ENCODE assay signal across 8 cellular contexts in genomic region chr1:109619655-109620395, GRCh38. TPM values are rescaled to one million over a fixed set of nuclear protein-coding genes. Genes with fewer than 3 reads are reported as not detected.
DNase-seq lines count a peak whose midpoint lies in the region; ATAC-seq and TF ChIP-seq lines count a peak whose summit lies in the region.

Gene AMPD2, plus strand, starts transcription at chr1:109619837. Its CDS starts 1,339 bp downstream, at chr1:109621176.

- peaks cover 29 to 40% (median 35%) of the 10 kb centered on the region in 11 experiments; a peak in 21 of 22 replicates for H4K20me1 ChIP-seq in BLaER1 treated with 17β-estradiol and CSF1 and Interleukin-3, amounts not matched to agents 10 nM and 100 nM
- 0 out of 2 replicates have a peak, but pooled peaks cover 5% of the 10 kb centered on the region for H4K20me1 ChIP-seq in OCI-LY7 (ENCODE audit: insufficient read depth, low read length)

- peak in 2 of 4 donors; percentile 12 to 59 for TF ChIP-seq POLR2A in esophagus squamous epithelium (IDR thresholded peaks at IDR 0.05)

- peaks cover 69% of the 10 kb centered on the region for H3K4me1 Mint-ChIP-seq in activated T-cell treated with anti-CD3 and anti-CD28 coated beads, Interleukin-2, amount 50 U/mL, for 4 hours (ENCODE audit: low read depth)
- peaks cover 46 to 74% (median 67%) of the 10 kb centered on the region in 7 donors for H3K4me1 Mint-ChIP-seq in naive thymus-derived CD4-positive, alpha-beta T cell

- POLR2A ChIA-PET in OCI-LY7 (lab: Charles Lee): interaction anchor here (0.7 to 2.3 kb wide), 6 partner anchors 15 to 406 kb away, joined by 3 to 14 read pairs (median 4); partner anchors contain the start of gene GNAI3
- POLR2A ChIA-PET in naive thymus-derived CD4-positive, alpha-beta T cell (lab: Charles Lee): interaction anchor here (0.6 to 3.4 kb wide), 7 partner anchors 10 to 530 kb away, joined by 3 to 52 read pairs (median 4); partner anchors contain the start of genes ATXN7L2 and GNAI3

- peak within 1 kb of the TSS; percentile 87 to 100 (median 97) for H3K4me2 ChIP-seq in BLaER1 treated with 17β-estradiol and CSF1 and Interleukin-3, amounts not matched to agents 10 nM and 100 nM
- H3K4me2 ChIP-seq in OCI-LY7 (ENCODE audit: low read length): peak within 1 kb of the TSS; percentile 97

- peaks cover 70 to 82% (median 80%) of the 10 kb centered on the region in 10 experiments for H3K4me1 ChIP-seq in BLaER1 treated with 17β-estradiol and CSF1 and Interleukin-3, amounts not matched to agents 10 nM and 100 nM
- H3K4me1 ChIP-seq in OCI-LY7 (ENCODE audit: insufficient read depth, low read length, poor library complexity, severe bottlenecking): peaks cover 60% of the 10 kb centered on the region
- peaks cover 33 to 78% (median 34%) of the 10 kb centered on the region in 3 donors for H3K4me1 ChIP-seq in esophagus squamous epithelium
- peaks cover 14 to 42% of the 10 kb centered on the region in 2 donors for H3K4me1 ChIP-seq in naive thymus-derived CD4-positive, alpha-beta T cell (ENCODE audit: control insufficient read depth in 2 of 2, insufficient read depth in 2 of 2, low read length in 2 of 2)

- intact Hi-C loops in OCI-LY7 (cut with micrococcal nuclease; ENCODE audit: unreplicated experiment): loop anchor here (2.0 to 5.0 kb wide), 2 partner anchors 73 to 128 kb away; partner anchors contain the start of gene CYB561D1
- intact Hi-C loops in esophagus squamous epithelium (cut with DNase I): no loop called here
- intact Hi-C loops in naive thymus-derived CD4-positive, alpha-beta T cell (cut with micrococcal nuclease): loop anchor here (1.0 to 5.0 kb wide), 10 partner anchors 47 to 407 kb away; partner anchors contain the start of genes PSMA5 (in 2 of the 2), AHCYL1 (in 1 of the 2), ATXN7L2 (in 1 of the 2) and CSF1 (in 1 of the 2)

- H3K9me3 Mint-ChIP-seq in activated T-cell treated with anti-CD3 and anti-CD28 coated beads, Interleukin-2, amount 50 U/mL, for 4 hours: no peaks in the 10 kb centered on the region
- no peaks in the 10 kb centered on the region for H3K9me3 Mint-ChIP-seq in naive thymus-derived CD4-positive, alpha-beta T cell

- peak within 1 kb of the TSS; percentile 83 to 95 (median 89) for H3K4me3 ChIP-seq in BLaER1 treated with 17β-estradiol and CSF1 and Interleukin-3, amounts not matched to agents 10 nM and 100 nM
- H3K4me3 ChIP-seq in OCI-LY7 (ENCODE audit: low read depth, low read length, poor library complexity, severe bottlenecking) (peak within 1 kb of the TSS; percentile 92), esophagus squamous epithelium (peak within 1 kb of the TSS; percentile 52 to 86 (median 63))
- peak within 1 kb of the TSS; percentile 78 for H3K4me3 ChIP-seq in naive thymus-derived CD4-positive, alpha-beta T cell (ENCODE audit: low read length)

- peak within 1 kb of the TSS; percentile 60 for H2AFZ ChIP-seq in OCI-LY7 (ENCODE audit: low read length)

- peaks cover 4% of the 10 kb centered on the region for H3K36me3 Mint-ChIP-seq in activated T-cell treated with anti-CD3 and anti-CD28 coated beads, Interleukin-2, amount 50 U/mL, for 4 hours (ENCODE audit: insufficient read depth)
- peaks cover 0 to 4% (median 0%) of the 10 kb centered on the region in 5 donors for H3K36me3 Mint-ChIP-seq in naive thymus-derived CD4-positive, alpha-beta T cell

- H3K9ac ChIP-seq in BLaER1 treated with 17β-estradiol and CSF1 and Interleukin-3, amounts not matched to agents 10 nM and 100 nM: peak within 1 kb of the TSS; percentile 84 to 94 (median 90)

- peak within 1 kb of the TSS; percentile 83 to 96 (median 91) for H3K27ac ChIP-seq in BLaER1 treated with 17β-estradiol and CSF1 and Interleukin-3, amounts not matched to agents 10 nM and 100 nM
- H3K27ac ChIP-seq in OCI-LY7 (ENCODE audit: low read depth, low read length, poor library complexity, severe bottlenecking) (peak within 1 kb of the TSS; percentile 53), esophagus squamous epithelium (peak within 1 kb of the TSS; percentile 78 to 86 (median 83))
- H3K27ac ChIP-seq in naive thymus-derived CD4-positive, alpha-beta T cell (ENCODE audit: low read depth, low read length): peak within 1 kb of the TSS; percentile 90

- H3K9me2 ChIP-seq in OCI-LY7 (ENCODE audit: insufficient read depth, low read length): no peaks in the 10 kb centered on the region

- DNase-seq in GM19238 (ENCODE audit: insufficient read length, low spot score) (peak; percentile 79), OCI-LY7 (ENCODE audit: low spot score) (peak; percentile 85), esophagus squamous epithelium (lab: John Stamatoyannopoulos, UW) (no peak)
- peak; percentile 66 for DNase-seq in activated T-cell treated with anti-CD3 and anti-CD28 coated beads, Interleukin-2, amount 50 U/mL, for 4 hours
- DNase-seq in naive thymus-derived CD4-positive, alpha-beta T cell: peak; percentile 41 to 85 (median 67)
- DNase-seq in stimulated activated naive CD4-positive, alpha-beta T cell (lab: John Stamatoyannopoulos, UW): peak; percentile 34 to 65 (median 59)

- no peaks in the 10 kb centered on the region for H3K27me3 ChIP-seq in BLaER1 treated with 17β-estradiol and CSF1 and Interleukin-3, amounts not matched to agents 10 nM and 100 nM
- no peaks in the 10 kb centered on the region for H3K27me3 ChIP-seq in esophagus squamous epithelium
- H3K27me3 ChIP-seq in naive thymus-derived CD4-positive, alpha-beta T cell (ENCODE audit: control insufficient read depth in 2 of 2, insufficient read depth in 2 of 2, low read length in 2 of 2): no peaks in the 10 kb centered on the region

- peak within 1 kb of the TSS; percentile 92 to 98 (median 96) for H3K27ac Mint-ChIP-seq in naive thymus-derived CD4-positive, alpha-beta T cell

- no peaks in the 10 kb centered on the region for H3K27me3 Mint-ChIP-seq in activated T-cell treated with anti-CD3 and anti-CD28 coated beads, Interleukin-2, amount 50 U/mL, for 4 hours (ENCODE audit: low read depth)
- H3K27me3 Mint-ChIP-seq in naive thymus-derived CD4-positive, alpha-beta T cell: no peaks in the 10 kb centered on the region

- CTCF ChIA-PET in OCI-LY7 (lab: Charles Lee; ENCODE audit: unreplicated experiment): interaction anchor here (1.1 to 1.6 kb wide), 2 partner anchors 20 to 21 kb away, joined by 3 to 5 read pairs; no protein-coding TSS in a partner anchor
- CTCF ChIA-PET in naive thymus-derived CD4-positive, alpha-beta T cell (lab: Charles Lee): interaction anchor here (0.6 to 1.6 kb wide), 7 partner anchors 11 to 364 kb away, joined by 3 to 9 read pairs (median 3); partner anchors contain the start of genes AHCYL1, CYB561D1 and GNAI3

- peaks cover 35% of the 10 kb centered on the region for H3K79me2 ChIP-seq in OCI-LY7 (ENCODE audit: insufficient read depth, low read depth, low read length)

- no peaks in the 10 kb centered on the region; a peak in 1 of 22 replicates for H3K36me3 ChIP-seq in BLaER1 treated with 17β-estradiol and CSF1 and Interleukin-3, amounts not matched to agents 10 nM and 100 nM
- H3K36me3 ChIP-seq in OCI-LY7 (ENCODE audit: insufficient read depth, low read length) (no peaks in the 10 kb centered on the region), esophagus squamous epithelium (no peaks in the 10 kb centered on the region)
- no peaks in the 10 kb centered on the region for H3K36me3 ChIP-seq in naive thymus-derived CD4-positive, alpha-beta T cell (ENCODE audit: control insufficient read depth in 2 of 3, insufficient read depth in 3 of 3, low read length in 3 of 3)

- no peak for TF ChIP-seq CTCF in OCI-LY7 (conservative IDR thresholded peaks at IDR 0.05; ENCODE audit: low read length)
- TF ChIP-seq CTCF in esophagus squamous epithelium (IDR thresholded peaks at IDR 0.05): no peak

- H3K9me3 ChIP-seq in BLaER1 treated with 17β-estradiol and CSF1 and Interleukin-3, amounts not matched to agents 10 nM and 100 nM (replicated peaks in 1 of 11): no peaks in the 10 kb centered on the region
- H3K9me3 ChIP-seq in OCI-LY7 (ENCODE audit: low read length): no peaks in the 10 kb centered on the region
- H3K9me3 ChIP-seq in esophagus squamous epithelium: no peaks in the 10 kb centered on the region
- no peaks in the 10 kb centered on the region for H3K9me3 ChIP-seq in naive thymus-derived CD4-positive, alpha-beta T cell (ENCODE audit: control insufficient read depth in 2 of 3, low read length in 3 of 3)

- ATAC-seq in HG03460 (IDR thresholded peaks at IDR 0.05; ENCODE audit: unreplicated experiment): peak; percentile 45
- peak; percentile 39 to 47 for ATAC-seq in activated T-cell treated with anti-CD3 and anti-CD28 coated beads, Interleukin-2, amount 50 U/mL, for 4 hours
- peak; percentile 58 for ATAC-seq in naive thymus-derived CD4-positive, alpha-beta T cell

- TSS peak; percentile 76 for BruUV-seq in OCI-LY7 (replicated peaks; lab: Mats Ljungman, UMichigan)

- peak within 1 kb of the TSS; percentile 97 for H3K4me3 Mint-ChIP-seq in activated T-cell treated with anti-CD3 and anti-CD28 coated beads, Interleukin-2, amount 50 U/mL, for 4 hours
- H3K4me3 Mint-ChIP-seq in naive thymus-derived CD4-positive, alpha-beta T cell: peak within 1 kb of the TSS; percentile 90 to 98 (median 94)

- 0% methylated on average over 9 of the region's 45 CpGs; no CpG with 5 or more reads in 1 of the 2 donors for WGBS in esophagus squamous epithelium, 2 donors

RNA-seq across cellular contexts. Expression of gene AMPD2, which starts in this region (rescaled TPM):
- 51.8 and 62.7 TPM in 2 replicates for total RNA-seq in OCI-LY7 (2014; rRNA removed; shearing (Covaris generic))
- total RNA-seq in OCI-LY7 (2022) (56.8 and 66.2 TPM in 2 replicates), esophagus squamous epithelium (10 to 100 TPM; 18.5 to 51.5 (median 24.4) TPM)
- total RNA-seq in activated T-cell treated with anti-CD3 and anti-CD28 coated beads, Interleukin-2, amount 50 U/mL, for 4 hours: 100 to 1,000 TPM; 150 to 165 (median 151) TPM
- total RNA-seq in naive thymus-derived CD4-positive, alpha-beta T cell: 100 to 1,000 TPM in 3 of 5 experiments, 10 to 100 TPM in 2; 82.8 to 403 (median 119) TPM
- polyA plus RNA-seq in naive thymus-derived CD4-positive, alpha-beta T cell: 10 to 100 TPM; 26.2 to 51.7 TPM
